Comparison of ENCODE assay signal across 1 cellular context in genomic region chr3:128344046-128344368, GRCh38.
TF ChIP-seq lines count a peak whose summit lies in the region.

No MANE protein-coding gene starts in this region.

TF ChIP-seq in A549, 52 proteins besides CTCF, POLR2A, EP300 and RAD21 (continued from another document):
- TF ChIP-seq, protein P1, sequence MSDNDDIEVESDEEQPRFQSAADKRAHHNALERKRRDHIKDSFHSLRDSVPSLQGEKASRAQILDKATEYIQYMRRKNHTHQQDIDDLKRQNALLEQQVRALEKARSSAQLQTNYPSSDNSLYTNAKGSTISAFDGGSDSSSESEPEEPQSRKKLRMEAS (IDR thresholded peaks at IDR 0.05), result no peak
- TF ChIP-seq, protein P2, sequence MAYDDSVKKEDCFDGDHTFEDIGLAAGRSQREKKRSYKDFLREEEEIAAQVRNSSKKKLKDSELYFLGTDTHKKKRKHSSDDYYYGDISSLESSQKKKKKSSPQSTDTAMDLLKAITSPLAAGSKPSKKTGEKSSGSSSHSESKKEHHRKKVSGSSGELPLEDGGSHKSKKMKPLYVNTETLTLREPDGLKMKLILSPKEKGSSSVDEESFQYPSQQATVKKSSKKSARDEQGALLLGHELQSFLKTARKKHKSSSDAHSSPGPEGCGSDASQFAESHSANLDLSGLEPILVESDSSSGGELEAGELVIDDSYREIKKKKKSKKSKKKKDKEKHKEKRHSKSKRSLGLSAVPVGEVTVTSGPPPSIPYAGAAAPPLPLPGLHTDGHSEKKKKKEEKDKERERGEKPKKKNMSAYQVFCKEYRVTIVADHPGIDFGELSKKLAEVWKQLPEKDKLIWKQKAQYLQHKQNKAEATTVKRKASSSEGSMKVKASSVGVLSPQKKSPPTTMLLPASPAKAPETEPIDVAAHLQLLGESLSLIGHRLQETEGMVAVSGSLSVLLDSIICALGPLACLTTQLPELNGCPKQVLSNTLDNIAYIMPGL (CRISPR knock-in tag; IDR thresholded peaks at IDR 0.05; ENCODE audit: borderline replicate concordance), result no peak
- no peak for TF ChIP-seq CHD2 (IDR thresholded peaks at IDR 0.05; ENCODE audit: low read length, partially characterized antibody)
- no peak for TF ChIP-seq KDM5A (IDR thresholded peaks at IDR 0.05)
- TF ChIP-seq NR3C1 (IDR thresholded peaks at IDR 0.05), result no peak
- TF ChIP-seq ZNF302 (CRISPR knock-in tag; IDR thresholded peaks at IDR 0.05), result no peak
- TF ChIP-seq RFX5 (IDR thresholded peaks at IDR 0.05), result no peak
- no peak for TF ChIP-seq SREBF2 (IDR thresholded peaks at IDR 0.05)
- TF ChIP-seq, protein P3, sequence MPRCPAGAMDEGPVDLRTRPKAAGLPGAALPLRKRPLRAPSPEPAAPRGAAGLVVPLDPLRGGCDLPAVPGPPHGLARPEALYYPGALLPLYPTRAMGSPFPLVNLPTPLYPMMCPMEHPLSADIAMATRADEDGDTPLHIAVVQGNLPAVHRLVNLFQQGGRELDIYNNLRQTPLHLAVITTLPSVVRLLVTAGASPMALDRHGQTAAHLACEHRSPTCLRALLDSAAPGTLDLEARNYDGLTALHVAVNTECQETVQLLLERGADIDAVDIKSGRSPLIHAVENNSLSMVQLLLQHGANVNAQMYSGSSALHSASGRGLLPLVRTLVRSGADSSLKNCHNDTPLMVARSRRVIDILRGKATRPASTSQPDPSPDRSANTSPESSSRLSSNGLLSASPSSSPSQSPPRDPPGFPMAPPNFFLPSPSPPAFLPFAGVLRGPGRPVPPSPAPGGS (IDR thresholded peaks at IDR 0.05), result no peak
- no peak for TF ChIP-seq ESRRA (IDR thresholded peaks at IDR 0.05; ENCODE audit: borderline replicate concordance, low read length)
